ENCODE assay signal across 24 cellular contexts in the genomic region with DNA sequence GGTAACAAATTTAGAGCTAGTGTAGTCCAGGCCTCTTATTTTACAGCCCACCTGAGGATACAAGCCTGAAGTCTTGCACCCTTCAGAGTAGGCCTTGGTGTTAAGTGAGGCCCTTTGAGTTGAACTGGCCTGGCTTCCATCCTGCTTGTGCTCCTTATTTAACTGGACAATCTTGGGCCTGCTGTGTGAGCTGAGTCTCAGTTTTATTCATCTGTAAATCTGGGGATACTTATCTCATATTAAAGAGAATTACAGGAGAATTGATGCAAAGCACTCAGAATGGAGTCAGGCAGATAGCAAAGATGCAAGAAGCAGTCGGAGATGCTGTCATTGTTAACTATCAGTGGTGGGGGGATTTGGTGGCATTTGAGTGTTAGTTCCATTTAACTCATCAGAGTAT.
"Had no signal": no experiment of that assay in that cellular context is flagged by ENCODE, and none has a peak within 500 bp of the region (broad histone marks: within the 10 kb centered on the region; RNA-seq: fewer than 3 reads in every experiment).

No MANE protein-coding gene starts in this region.

- H3K27ac ChIP-seq: body of pancreas, coronary artery, left lung, suprapubic skin had no signal

- H3K9me3 ChIP-seq: body of pancreas, left lung, suprapubic skin had no signal

- DNase-seq: activated CD4-positive, alpha-beta T cell treated with anti-CD3 and anti-CD28 coated beads, Interleukin-2, amount 50 U/mL, for 1 hour; activated CD8-positive, alpha-beta memory T cell treated with anti-CD3 and anti-CD28 coated beads, Interleukin-2, amount 50 U/mL, for 4 hours; activated effector memory CD4-positive, alpha-beta T cell treated with anti-CD3 and anti-CD28 coated beads, Interleukin-2, amount 50 U/mL, for 16 hours; activated T-cell treated with anti-CD3 and anti-CD28 coated beads, Interleukin-2, amount 50 U/mL, for 48 hours; amygdala; body of pancreas; central memory CD4-positive, alpha-beta T cell; erythroblast; foreskin melanocyte; head of caudate nucleus; left lung; nephron progenitor cell; nucleus accumbens; posterior cingulate gyrus; retina; stimulated activated CD4-positive, alpha-beta T cell treated with anti-CD3 and anti-CD28 coated beads, Interleukin-12 subunit alpha, Interleukin-12 subunit beta, amount 100 ng/mL, for 4 hours; stimulated activated CD4-positive, alpha-beta T cell treated with anti-CD3 and anti-CD28 coated beads, Interleukin-1b, Interleukin-23, amount 100 ng/mL, for 48 hours; stimulated activated CD8-positive, alpha-beta memory T cell treated with anti-CD3 and anti-CD28 coated beads, Interleukin-4, amount 100 ng/mL, for 48 hours; stimulated activated naive CD8-positive, alpha-beta T cell treated with anti-CD3 and anti-CD28 coated beads, Interleukin-15, Interleukin-2, amounts not matched to agents 100 U/mL and 50 U/mL, for 24 hours had no signal

- H3K36me3 Mint-ChIP-seq: type B pancreatic cell had no signal

- H3K4me1 Mint-ChIP-seq: nephron progenitor cell had no signal

- H3K9me3 Mint-ChIP-seq: nephron progenitor cell, type B pancreatic cell had no signal

- H3K27ac Mint-ChIP-seq: nephron progenitor cell, type B pancreatic cell had no signal

- H3K4me3 Mint-ChIP-seq: nephron progenitor cell, type B pancreatic cell had no signal

- ATAC-seq: activated CD4-positive, CD25-positive, alpha-beta regulatory T cell treated with anti-CD3 and anti-CD28 coated beads, Interleukin-2, amount 50 U/mL, for 24 hours; activated naive CD4-positive, alpha-beta T cell treated with anti-CD3 and anti-CD28 coated beads, Interleukin-2, amount 50 U/mL, for 72 hours; body of pancreas; left lung; stimulated activated naive CD8-positive, alpha-beta T cell treated with anti-CD3 and anti-CD28 coated beads, Interleukin-15, Interleukin-2, amounts not matched to agents 100 U/mL and 50 U/mL, for 24 hours had no signal

- H3K36me3 ChIP-seq: left lung, suprapubic skin had no signal

- H3K27me3 Mint-ChIP-seq: type B pancreatic cell had no signal

- H3K4me3 ChIP-seq: body of pancreas, coronary artery, left lung, suprapubic skin had no signal

- H3K27me3 ChIP-seq: body of pancreas, left lung, suprapubic skin had no signal
